ENCODE assay signal across 27 cellular contexts in genomic region chr11:77438487-77438886, GRCh38.
DNase-seq lines count a peak whose midpoint lies in the region; ATAC-seq and TF ChIP-seq lines count a peak whose summit lies in the region.
"Had no signal": no experiment of that assay in that cellular context is flagged by ENCODE, and none has a peak within 500 bp of the region (broad histone marks: within the 10 kb centered on the region; RNA-seq: fewer than 3 reads in every experiment).

No MANE protein-coding gene starts in this region.

- H3K4me2 ChIP-seq in MM.1S (ENCODE audit: low read depth, low read length): peak overlapping the region; percentile 52

- H2AFZ ChIP-seq in MM.1S (ENCODE audit: low read length): peak overlapping the region; percentile 13; the same call in 1 of the 2 replicates

- no peak for TF ChIP-seq CTCF in MM.1S (IDR thresholded peaks at IDR 0.05; ENCODE audit: low read length)

- no peaks in the 10 kb centered on the region for H3K27me3 ChIP-seq in MM.1S (replicated peaks; ENCODE audit: insufficient read depth, low read length)
- H3K27me3 ChIP-seq: ascending aorta, MG63, pancreas, right lobe of liver, tibial nerve had no signal

- no peak overlapping the region for H3K4me3 ChIP-seq in MM.1S (ENCODE audit: low read length)
- H3K4me3 ChIP-seq: ascending aorta, MG63, pancreas, right lobe of liver, SK-N-MC, tibial nerve had no signal

- H3K79me2 ChIP-seq in MM.1S (ENCODE audit: low read length): peaks cover 60% of the 10 kb centered on the region

- intact Hi-C loops in head of caudate nucleus (cut with DNase I): no loop called here

- ATAC-seq in GM18861 (IDR thresholded peaks at IDR 0.05; ENCODE audit: unreplicated experiment) (peak; percentile 49), GM21528 (IDR thresholded peaks at IDR 0.05; ENCODE audit: low FRiP score, unreplicated experiment) (peak; percentile 46), HG03095 (IDR thresholded peaks at IDR 0.05; ENCODE audit: unreplicated experiment) (peak; percentile 39), GM19452 (IDR thresholded peaks at IDR 0.05; ENCODE audit: unreplicated experiment) (no peak), HG02938 (IDR thresholded peaks at IDR 0.05; ENCODE audit: unreplicated experiment) (no peak)
- ATAC-seq: activated CD8-positive, alpha-beta T cell treated with anti-CD3 and anti-CD28 coated beads for 36 hours; HepG2; naive thymus-derived CD4-positive, alpha-beta T cell; pancreas; stimulated activated memory B cell treated with anti-CD40 and anti-IgM and Interleukin-4, amounts not matched to agents 10 μg/mL and 1 μg/mL and 100 μg/mL, for 72 hours had no signal

- no peaks in the 10 kb centered on the region for H3K9me3 ChIP-seq in MM.1S (replicated peaks; ENCODE audit: insufficient read depth, low read length)
- H3K9me3 ChIP-seq: ascending aorta, MG63, pancreas, right lobe of liver, tibial nerve had no signal

- H3K27ac ChIP-seq in MM.1S (ENCODE audit: low read length): peak overlapping the region; percentile 81
- H3K27ac ChIP-seq: ascending aorta, pancreas, right lobe of liver, SK-N-MC, tibial nerve had no signal

- H3F3A ChIP-seq in MM.1S (ENCODE audit: insufficient read depth, low read length): peaks cover 25% of the 10 kb centered on the region

- peaks cover 64% of the 10 kb centered on the region for H3K4me1 ChIP-seq in MM.1S (ENCODE audit: low read length)
- H3K4me1 ChIP-seq: ascending aorta, right lobe of liver, tibial nerve had no signal

- H3K9ac ChIP-seq in MM.1S (ENCODE audit: low read length): peak overlapping the region; percentile 32; the same call in 1 of the 2 replicates

- no peaks in the 10 kb centered on the region for H3K36me3 ChIP-seq in MM.1S (replicated peaks; ENCODE audit: insufficient read depth, low read length)
- H3K36me3 ChIP-seq: ascending aorta, MG63, pancreas, right lobe of liver, tibial nerve had no signal

- H4K20me1 ChIP-seq in MM.1S (ENCODE audit: insufficient read depth, low read length): no peaks in the 10 kb centered on the region

- DNase-seq in MM.1S: peak; percentile 70
- DNase-seq in T-helper 9 cell: no peak
- DNase-seq in head of caudate nucleus: no peak
- DNase-seq: activated CD4-positive, CD25-positive, alpha-beta regulatory T cell; activated CD8-positive, alpha-beta T cell treated with anti-CD3 and anti-CD28 coated beads for 36 hours; activated naive CD4-positive, alpha-beta T cell treated with anti-CD3 and anti-CD28 coated beads, Interleukin-2, amount 10 ng/mL, durations not matched to agents 7 days and 5 days; activated T-cell treated with anti-CD3 and anti-CD28 coated beads, Interleukin-2, amount 50 U/mL, for 1 hour; erythroblast; foreskin melanocyte; kidney; mammary epithelial cell; MG63; naive thymus-derived CD4-positive, alpha-beta T cell; NCI-H2029 treated with DMSO at 0.1 percent for 48 hours; NCI-H446; pancreas; right lobe of liver had no signal

- no peaks in the 10 kb centered on the region for H3K9me2 ChIP-seq in MM.1S (replicated peaks; ENCODE audit: insufficient read depth, low read length)

Comparison
In these comparisons a context has a peak if more than half of its experiments do, and no peak if none do; other contexts are left out.
1. ATAC-seq: peak in GM18861 (single experiment), GM21528 (single experiment) and HG03095 (single experiment); none in GM19452 (single experiment) and HG02938 (single experiment).